In genomic region chr17:38703742-38704644, GRCh38 we compare ENCODE assay signal across 8 cellular contexts. TPM values are rescaled to one million over a fixed set of nuclear protein-coding genes. Genes with fewer than 3 reads are reported as not detected.
DNase-seq lines count a peak whose midpoint lies in the region; ATAC-seq and TF ChIP-seq lines count a peak whose summit lies in the region.

No MANE protein-coding gene starts in this region.

- POLR2A ChIA-PET in CD4-positive, alpha-beta memory T cell (lab: Charles Lee; ENCODE audit: partially characterized antibody), result interaction anchor here (0.5 to 14.0 kb wide), 19 partner anchors 11 to 492 kb away, joined by 3 to 588 read pairs (median 4); partner anchors contain the start of genes CISD3, EPOP, LASP1 and PSMB3

- H3K36me3 Mint-ChIP-seq in CD4-positive, alpha-beta memory T cell, result peaks cover 4 to 56% of the 10 kb centered on the region in 2 donors
- H3K36me3 Mint-ChIP-seq in endothelial cell (ENCODE audit: low read depth, unreplicated experiment), result peaks cover 7% of the 10 kb centered on the region

- no peaks in the 10 kb centered on the region for H3K9me3 Mint-ChIP-seq in CD4-positive, alpha-beta memory T cell
- no peaks in the 10 kb centered on the region for H3K9me3 Mint-ChIP-seq in endothelial cell (ENCODE audit: unreplicated experiment)

- TF ChIP-seq CTCF in endothelial cell (IDR thresholded peaks at IDR 0.05; ENCODE audit: unreplicated experiment), result no peak
- no peak for TF ChIP-seq CTCF in mucosa of descending colon (IDR thresholded peaks at IDR 0.05)

- no peaks in the 10 kb centered on the region for H3K27me3 Mint-ChIP-seq in CD4-positive, alpha-beta memory T cell
- peaks cover 26% of the 10 kb centered on the region for H3K27me3 Mint-ChIP-seq in endothelial cell (ENCODE audit: unreplicated experiment)

- peak overlapping the region; percentile 89 to 97 for H3K4me3 ChIP-seq in CD4-positive, alpha-beta memory T cell (ENCODE audit: low read length in 2 of 2)
- H3K4me3 ChIP-seq in mucosa of descending colon, result peak overlapping the region; percentile 61

- peaks cover 27 to 74% (median 40%) of the 10 kb centered on the region in 4 donors for H3K4me1 Mint-ChIP-seq in CD4-positive, alpha-beta memory T cell
- peaks cover 47% of the 10 kb centered on the region for H3K4me1 Mint-ChIP-seq in endothelial cell (ENCODE audit: unreplicated experiment)

- H3K27me3 ChIP-seq in CD4-positive, alpha-beta memory T cell (ENCODE audit: insufficient read depth, low read length), result no peaks in the 10 kb centered on the region

- peak overlapping the region; percentile 92 to 98 (median 98) for H3K27ac Mint-ChIP-seq in CD4-positive, alpha-beta memory T cell
- H3K27ac Mint-ChIP-seq in endothelial cell (ENCODE audit: unreplicated experiment), result peak overlapping the region; percentile 92

- CTCF ChIA-PET in CD4-positive, alpha-beta memory T cell (lab: Charles Lee; ENCODE audit: partially characterized antibody), result interaction anchor here (0.6 to 6.5 kb wide), 5 partner anchors 24 to 146 kb away, joined by 3 to 34 read pairs (median 4); partner anchors contain the start of gene PSMB3

- ATAC-seq in HG02798 (IDR thresholded peaks at IDR 0.05; ENCODE audit: poor library complexity, unreplicated experiment) (peak; percentile 24), mucosa of descending colon (peak; percentile 61), GM18519 (IDR thresholded peaks at IDR 0.05; ENCODE audit: low FRiP score, unreplicated experiment) (no peak)

- DNase-seq in CD4-positive, alpha-beta memory T cell, result peak; percentile 52 to 81 (median 60)
- DNase-seq in NCI-H748 (lab: John Stamatoyannopoulos, UW; ENCODE audit: unreplicated experiment) (peak; percentile 98), endothelial cell (ENCODE audit: low spot score) (peak; percentile 65), mucosa of descending colon (peak; percentile 94 to 96 (median 94))
- peak; percentile 69 to 76 (median 70) for DNase-seq in activated CD8-positive, alpha-beta memory T cell treated with anti-CD3 and anti-CD28 coated beads for 48 hours (ENCODE audit: low read depth in 2 of 3, low spot score in 2 of 3)
- DNase-seq in stimulated activated CD8-positive, alpha-beta memory T cell treated with anti-CD3 and anti-CD28 coated beads, Interleukin-7, amount 100 ng/mL, for 24 hours (ENCODE audit: low read depth), result peak; percentile 76

- H3K9me3 ChIP-seq in CD4-positive, alpha-beta memory T cell (ENCODE audit: control insufficient read depth in 1 of 2, low read length in 2 of 2), result no peaks in the 10 kb centered on the region
- no peaks in the 10 kb centered on the region for H3K9me3 ChIP-seq in mucosa of descending colon

- H3K4me3 Mint-ChIP-seq in CD4-positive, alpha-beta memory T cell, result peak overlapping the region; percentile 92 to 99 (median 96)
- peak overlapping the region; percentile 94 for H3K4me3 Mint-ChIP-seq in endothelial cell (ENCODE audit: unreplicated experiment)

- H3K36me3 ChIP-seq in CD4-positive, alpha-beta memory T cell (ENCODE audit: insufficient read depth, low read length), result peaks cover 2% of the 10 kb centered on the region
- H3K36me3 ChIP-seq in mucosa of descending colon (ENCODE audit: low read depth), result no peaks in the 10 kb centered on the region

- peaks cover 53% of the 10 kb centered on the region for H3K4me1 ChIP-seq in CD4-positive, alpha-beta memory T cell (ENCODE audit: insufficient read depth, low read length)
- H3K4me1 ChIP-seq in mucosa of descending colon (ENCODE audit: low read depth), result peaks cover 12% of the 10 kb centered on the region

- intact Hi-C loops in CD4-positive, alpha-beta memory T cell (cut with micrococcal nuclease), result loop anchor here (5.0 to 10.0 kb wide), 2 partner anchors 168 to 501 kb away; partner anchors contain the start of genes LASP1 and RPL19
- intact Hi-C loops in mucosa of descending colon (cut with DNase I, micrococcal nuclease), result no loop called here

- H3K27ac ChIP-seq in CD4-positive, alpha-beta memory T cell (ENCODE audit: low read depth, low read length), result peak overlapping the region; percentile 94

RNA-seq across cellular contexts. Expression of gene MLLT6, which starts 1.1 kb away (rescaled TPM):
- total RNA-seq in CD4-positive, alpha-beta memory T cell, result 100 to 1,000 TPM; 493 to 505 TPM
- 10 to 100 TPM in 1 of 2 donors, 1 to 10 TPM in 1; 3.0 to 14.1 TPM for polyA plus RNA-seq in CD4-positive, alpha-beta memory T cell
- total RNA-seq in endothelial cell (ENCODE audit: unreplicated experiment) (33.8 TPM), mucosa of descending colon (100 to 1,000 TPM in 2 of 3 donors, 10 to 100 TPM in 1; 90.1 to 164 (median 112) TPM)

RNA-seq across cellular contexts. Expression of gene CISD3, which starts 26.1 kb away (rescaled TPM):
- 10 to 100 TPM; 12.5 to 13.5 TPM for total RNA-seq in CD4-positive, alpha-beta memory T cell
- 10 to 100 TPM; 55.3 to 57.6 TPM for polyA plus RNA-seq in CD4-positive, alpha-beta memory T cell
- 17.0 TPM for total RNA-seq in endothelial cell (ENCODE audit: unreplicated experiment)
- total RNA-seq in mucosa of descending colon, result 100 to 1,000 TPM in 1 of 3 donors, 10 to 100 TPM in 2; 60.8 to 101 (median 91.8) TPM

RNA-seq across cellular contexts. Expression of gene EPOP, which starts 29.2 kb away (rescaled TPM):
- total RNA-seq in CD4-positive, alpha-beta memory T cell, result under 1 TPM; 0.09 to 0.25 TPM
- polyA plus RNA-seq in CD4-positive, alpha-beta memory T cell, result not detected
- 1.3 TPM for total RNA-seq in endothelial cell (ENCODE audit: unreplicated experiment)
- total RNA-seq in mucosa of descending colon, result 1 to 10 TPM in 1 of 3 donors, under 1 TPM in 1, not detected in 1; 0.75 to 1.1 TPM

RNA-seq across cellular contexts. Expression of gene PCGF2, which starts 44.1 kb away (rescaled TPM):
- not detected for total RNA-seq in CD4-positive, alpha-beta memory T cell
- not detected for polyA plus RNA-seq in CD4-positive, alpha-beta memory T cell
- 79.4 TPM for total RNA-seq in endothelial cell (ENCODE audit: unreplicated experiment)
- 10 to 100 TPM; 23.8 to 30.7 (median 25.5) TPM for total RNA-seq in mucosa of descending colon

RNA-seq across cellular contexts. Expression of gene PSMB3, which starts 48.5 kb away (rescaled TPM):
- 10 to 100 TPM; 93.5 to 99.0 TPM for total RNA-seq in CD4-positive, alpha-beta memory T cell
- 100 to 1,000 TPM; 391 to 517 TPM for polyA plus RNA-seq in CD4-positive, alpha-beta memory T cell
- total RNA-seq in endothelial cell (ENCODE audit: unreplicated experiment), result 175 TPM
- total RNA-seq in mucosa of descending colon, result 100 to 1,000 TPM; 129 to 197 (median 145) TPM
